In genomic region chr6:28212510-28213212, GRCh38 we compare ENCODE assay signal across 1 cellular context.
A peak's percentile ranks its signal among the peaks of the same experiment; 100 is the strongest.
TF ChIP-seq lines count a peak whose summit lies in the region.

No MANE protein-coding gene starts in this region.

TF ChIP-seq in IMR-90, 13 proteins besides CTCF, POLR2A, EP300 and RAD21:
- peak; percentile 52 for TF ChIP-seq CEBPB (IDR thresholded peaks at IDR 0.05; ENCODE audit: low read depth, low read length)
- TF ChIP-seq USF2 (IDR thresholded peaks at IDR 0.05; ENCODE audit: low read depth, low read length) = 0 out of 2 replicates have a peak, but pooled peaks have one; percentile 43
- TF ChIP-seq BHLHE40 (IDR thresholded peaks at IDR 0.05; ENCODE audit: low read depth, low read length) = peak; percentile 31; the same call in 1 of the 2 replicates
- no peak for TF ChIP-seq NFE2L2 (IDR thresholded peaks at IDR 0.05; ENCODE audit: low read depth, low read length)
- peak; percentile 88 for TF ChIP-seq MAFK (IDR thresholded peaks at IDR 0.05; ENCODE audit: low read depth, low read length)
- no peak for TF ChIP-seq RCOR1 (IDR thresholded peaks at IDR 0.05; ENCODE audit: insufficient replicate concordance, low read length)
- TF ChIP-seq MXI1 (IDR thresholded peaks at IDR 0.05; ENCODE audit: borderline replicate concordance, low read depth, low read length) = no peak
- no peak for TF ChIP-seq CHD1 (IDR thresholded peaks at IDR 0.05; ENCODE audit: low read depth, low read length)
- no peak for TF ChIP-seq RFX5 (IDR thresholded peaks at IDR 0.05; ENCODE audit: low read depth, low read length)
- TF ChIP-seq MAZ (IDR thresholded peaks at IDR 0.05; ENCODE audit: borderline replicate concordance, low read depth, low read length) = no peak
- TF ChIP-seq FOS (IDR thresholded peaks at IDR 0.05; ENCODE audit: low read depth, low read length) = peak; percentile 90
